Comparison of ENCODE assay signal across 8 cellular contexts in the genomic region with DNA sequence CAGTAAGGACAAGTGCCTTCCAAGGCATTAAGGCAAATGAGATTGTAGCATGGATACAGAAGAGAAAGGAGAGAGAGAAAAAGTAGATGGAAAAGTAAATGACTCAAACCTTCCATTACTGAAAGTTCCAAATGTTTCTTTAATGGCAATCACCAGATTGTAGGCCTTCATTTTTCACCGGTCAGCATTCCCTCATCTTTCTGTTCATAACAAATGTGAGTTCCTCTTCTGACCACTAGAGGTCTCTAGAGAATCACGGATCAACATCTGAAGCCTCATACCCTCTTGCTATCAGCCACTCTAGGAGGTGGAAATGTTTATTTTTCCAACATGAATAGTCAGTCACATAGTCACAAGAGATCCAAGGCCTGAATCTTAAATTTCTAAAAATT.
DNase-seq lines count a peak whose midpoint lies in the region; ATAC-seq and TF ChIP-seq lines count a peak whose summit lies in the region.

No MANE protein-coding gene starts in this region.

- ATAC-seq in HG02623 (IDR thresholded peaks at IDR 0.05; ENCODE audit: unreplicated experiment): peak; percentile 88
- peak in 3 of 4 experiments; percentile 51 to 60 (median 56) for ATAC-seq in T-cell (replicated peaks in 1 of 4)
- ATAC-seq in omental fat pad (ENCODE audit: low FRiP score): peak; percentile 62

- H3K27ac Mint-ChIP-seq in T-cell: no peak overlapping the region
- no peak overlapping the region for H3K27ac Mint-ChIP-seq in activated naive CD4-positive, alpha-beta T cell treated with anti-CD3 and anti-CD28 coated beads for 36 hours

- no peak overlapping the region for H3K4me3 Mint-ChIP-seq in T-cell
- H3K4me3 Mint-ChIP-seq in activated naive CD4-positive, alpha-beta T cell treated with anti-CD3 and anti-CD28 coated beads for 36 hours: no peak overlapping the region

- H3K27me3 Mint-ChIP-seq in T-cell: no peaks in the 10 kb centered on the region
- no peaks in the 10 kb centered on the region for H3K27me3 Mint-ChIP-seq in activated naive CD4-positive, alpha-beta T cell treated with anti-CD3 and anti-CD28 coated beads for 36 hours (ENCODE audit: low read depth)

- peaks cover 11 to 19% (median 15%) of the 10 kb centered on the region in 3 donors for H3K4me1 Mint-ChIP-seq in T-cell
- peaks cover 23% of the 10 kb centered on the region for H3K4me1 Mint-ChIP-seq in activated naive CD4-positive, alpha-beta T cell treated with anti-CD3 and anti-CD28 coated beads for 36 hours (ENCODE audit: low read depth)

- no peaks in the 10 kb centered on the region for H3K9me3 Mint-ChIP-seq in T-cell
- no peaks in the 10 kb centered on the region for H3K9me3 Mint-ChIP-seq in activated naive CD4-positive, alpha-beta T cell treated with anti-CD3 and anti-CD28 coated beads for 36 hours

- CTCF ChIA-PET in T-cell (lab: Charles Lee): interaction anchor here (1.0 to 4.5 kb wide), 8 partner anchors 8 to 1213 kb away, joined by 3 to 27 read pairs (median 6); no protein-coding TSS in a partner anchor
- CTCF ChIA-PET in activated naive CD4-positive, alpha-beta T cell treated with anti-CD3 and anti-CD28 coated beads for 36 hours (lab: Charles Lee): interaction anchor here (1.0 to 4.0 kb wide), 9 partner anchors 10 to 444 kb away, joined by 3 to 30 read pairs (median 4); no protein-coding TSS in a partner anchor

- intact Hi-C loops in activated naive CD4-positive, alpha-beta T cell treated with anti-CD3 and anti-CD28 coated beads for 36 hours (cut with micrococcal nuclease): loop anchor here (1.0 to 5.0 kb wide), 9 partner anchors 39 to 1366 kb away; no protein-coding TSS in a partner anchor

- in situ Hi-C loops in GM13976 (cut with MboI; ENCODE audit: low sequenced_read_pairs, unreplicated experiment): loop anchor here (10.0 kb wide), 2 partner anchors 1123 to 1213 kb away; partner anchors contain the start of gene VCAN

- DNase-seq in AG09319 (ENCODE audit: extremely low read depth, low read depth) (no peak), GM13976 (ENCODE audit: low spot score) (peak; percentile 50), NCI-H1048 (lab: John Stamatoyannopoulos, UW) (peak; percentile 41), T-cell (peak in 2 of 34 experiments; percentile 4 to 23), fibroblast of the conjunctiva (ENCODE audit: low read depth) (peak; percentile 74), omental fat pad (ENCODE audit: low spot score) (no peak)
- no peak for DNase-seq in activated naive CD4-positive, alpha-beta T cell treated with anti-CD3 and anti-CD28 coated beads for 36 hours

- POLR2A ChIA-PET in T-cell (lab: Charles Lee): no interaction called here

- TF ChIP-seq CTCF in AG09319 (IDR thresholded peaks at IDR 0.05; ENCODE audit: low read depth, low read length) (peak; percentile 64), GM13976 (IDR thresholded peaks at IDR 0.05; ENCODE audit: borderline replicate concordance, control extremely low read depth, extremely low read depth, insufficient read depth, missing control alignments) (peak; percentile 58), omental fat pad (IDR thresholded peaks at IDR 0.05) (peak in 2 of 3 donors; percentile 67 to 86)

- no peaks in the 10 kb centered on the region for H3K36me3 Mint-ChIP-seq in T-cell
- H3K36me3 Mint-ChIP-seq in activated naive CD4-positive, alpha-beta T cell treated with anti-CD3 and anti-CD28 coated beads for 36 hours (ENCODE audit: low read depth): no peaks in the 10 kb centered on the region

Comparison
In these comparisons a context has a peak if more than half of its experiments do, and no peak if none do; other contexts are left out.
1. DNase-seq: peak in GM13976 (single experiment), NCI-H1048 (single experiment) and fibroblast of the conjunctiva (single experiment); none in AG09319 (single experiment), omental fat pad (single experiment) and activated naive CD4-positive, alpha-beta T cell treated with anti-CD3 and anti-CD28 coated beads for 36 hours (single experiment).
2. Peak in every context shown above with its lines, with median percentiles within 50 percentile points of each other: CTCF ChIP-seq and ATAC-seq.